In the genomic region with DNA sequence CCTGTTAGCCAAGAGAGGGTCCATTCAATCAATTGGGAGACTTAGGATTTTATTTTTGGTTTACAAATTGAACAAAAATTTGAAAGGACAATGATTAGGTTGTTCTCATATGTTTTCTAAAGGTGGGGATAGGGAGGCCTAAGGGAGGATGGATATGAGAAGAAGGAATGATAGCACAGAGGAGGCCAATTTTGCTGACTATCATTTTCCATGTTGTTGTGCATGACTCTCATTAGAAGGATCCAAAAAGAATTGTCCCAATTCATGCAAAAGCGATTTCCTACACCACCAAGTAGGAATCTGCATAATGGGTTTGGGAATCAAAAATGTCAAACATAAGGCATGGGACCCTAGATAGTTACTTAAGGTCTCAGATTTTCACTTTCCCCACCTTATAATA, we compare ENCODE assay signal across 24 cellular contexts.
DNase-seq lines count a peak whose midpoint lies in the region; ATAC-seq, FAIRE-seq and TF ChIP-seq lines count a peak whose summit lies in the region.
"Had no signal": no experiment of that assay in that cellular context is flagged by ENCODE, and none has a peak within 500 bp of the region (broad histone marks: within the 10 kb centered on the region; RNA-seq: fewer than 3 reads in every experiment).

No MANE protein-coding gene starts in this region.

- H3K79me2 ChIP-seq in HepG2 (ENCODE audit: insufficient read depth, low read length) = no peaks in the 10 kb centered on the region

- H3K27me3 ChIP-seq in HepG2 (ENCODE audit: control insufficient read depth in 1 of 2, insufficient read depth in 2 of 2, low read length in 2 of 2) (no peaks in the 10 kb centered on the region), right lobe of liver (no peaks in the 10 kb centered on the region), iPS-20b (ENCODE audit: insufficient read depth, low read length) (no peaks in the 10 kb centered on the region), psoas muscle (ENCODE audit: insufficient read depth in 3 of 3, low read length in 2 of 3) (no peaks in the 10 kb centered on the region)
- H3K27me3 ChIP-seq: BE2C; BLaER1 treated with 17β-estradiol and CSF1 and Interleukin-3, amounts not matched to agents 10 nM and 100 nM had no signal

- FAIRE-seq in HepG2 (lab: Jason Lieb, UNC) = no peak
- FAIRE-seq in H54 (lab: Jason Lieb, UNC) = no peak
- FAIRE-seq: A204.1, D721Med, GM12878, GM19239 had no signal

- POLR2A ChIA-PET in HepG2 (lab: Yijun Ruan, JAX) = no interaction called here
- POLR2A ChIA-PET in WTC11 (lab: Charles Lee) = no interaction called here

- 0% methylated on average over 1 of the region's 1 CpG for WGBS in HepG2 (ENCODE audit: low lambda C conversion rate)
- 80% methylated on average over 1 of the region's 1 CpG for WGBS in right lobe of liver (ENCODE audit: insufficient coverage, low coverage, low lambda C conversion rate, missing lambda C conversion rate)
- 89 to 94% (median 91%) methylated on average over 1 of the region's 1 CpG for WGBS in psoas muscle, 3 donors

- no peaks in the 10 kb centered on the region for H4K20me1 ChIP-seq in HepG2 (ENCODE audit: insufficient read depth, low read length)
- H4K20me1 ChIP-seq: BLaER1 treated with 17β-estradiol and CSF1 and Interleukin-3, amounts not matched to agents 10 nM and 100 nM had no signal

- H3K9me3 Mint-ChIP-seq in WTC11 (peaks cover 53% of the 10 kb centered on the region), immature natural killer cell (peaks cover 4 to 41% (median 12%) of the 10 kb centered on the region in 6 donors)

- H3K9ac ChIP-seq in HepG2 (ENCODE audit: insufficient read depth, low read depth, low read length) = no peak overlapping the region
- no peak overlapping the region for H3K9ac ChIP-seq in iPS-20b (ENCODE audit: low read depth, low read length)
- H3K9ac ChIP-seq: BLaER1 treated with 17β-estradiol and CSF1 and Interleukin-3, amounts not matched to agents 10 nM and 100 nM had no signal

- TF ChIP-seq CTCF in HepG2 (CRISPR knock-in tag; IDR thresholded peaks at IDR 0.05) (no peak), right lobe of liver (IDR thresholded peaks at IDR 0.05) (no peak), WTC11 (IDR thresholded peaks at IDR 0.05) (no peak), psoas muscle (IDR thresholded peaks at IDR 0.05) (no peak)

- no peaks in the 10 kb centered on the region for H3K27me3 Mint-ChIP-seq in WTC11 (ENCODE audit: low read depth)
- no peaks in the 10 kb centered on the region for H3K27me3 Mint-ChIP-seq in immature natural killer cell (ENCODE audit: low read depth in 3 of 3)
- H3K27me3 Mint-ChIP-seq: CD4-positive, alpha-beta T cell; CD8-positive, alpha-beta memory T cell had no signal

- H3K9me3 ChIP-seq in HepG2 (ENCODE audit: low read length) (peaks cover 56% of the 10 kb centered on the region), right lobe of liver (no peaks in the 10 kb centered on the region), iPS-20b (ENCODE audit: insufficient read depth, low read depth, low read length) (no peaks in the 10 kb centered on the region), psoas muscle (no peaks in the 10 kb centered on the region)
- H3K9me3 ChIP-seq: BE2C; BLaER1 treated with 17β-estradiol and CSF1 and Interleukin-3, amounts not matched to agents 10 nM and 100 nM had no signal

- H3K27ac Mint-ChIP-seq in WTC11 (0 out of 2 replicates have a peak overlapping the region, but pooled peaks have one; percentile 61), immature natural killer cell (no peak overlapping the region)
- H3K27ac Mint-ChIP-seq: CD14-positive monocyte; CD4-positive, alpha-beta T cell; CD8-positive, alpha-beta memory T cell had no signal

- TF ChIP-seq EP300 in HepG2 (IDR thresholded peaks at IDR 0.05; ENCODE audit: low read depth in 2 of 2, low read length in 2 of 2) (no peak), HepG2 (CRISPR knock-in tag; IDR thresholded peaks at IDR 0.05; ENCODE audit: borderline replicate concordance) (no peak)

- H3K4me1 Mint-ChIP-seq in WTC11 (peaks cover 44% of the 10 kb centered on the region), immature natural killer cell (no peaks in the 10 kb centered on the region)
- H3K4me1 Mint-ChIP-seq: CD14-positive monocyte; CD8-positive, alpha-beta memory T cell had no signal

- peaks cover 39% of the 10 kb centered on the region for H3K36me3 Mint-ChIP-seq in WTC11
- H3K36me3 Mint-ChIP-seq in immature natural killer cell = peaks cover 0 to 3% (median 0%) of the 10 kb centered on the region in 3 donors
- H3K36me3 Mint-ChIP-seq: CD14-positive monocyte had no signal

- ATAC-seq in HepG2 (no peak), right lobe of liver (no peak), WTC11 (no peak), psoas muscle (no peak)
- ATAC-seq: GM12878 had no signal

- H3K4me1 ChIP-seq in HepG2 (ENCODE audit: insufficient read depth, low read length) = no peaks in the 10 kb centered on the region
- H3K4me1 ChIP-seq in right lobe of liver = no peaks in the 10 kb centered on the region
- H3K4me1 ChIP-seq in iPS-20b (ENCODE audit: insufficient read depth, low read length) = peaks cover 31% of the 10 kb centered on the region; the same call in 1 of the 2 replicates
- H3K4me1 ChIP-seq in psoas muscle = no peaks in the 10 kb centered on the region
- H3K4me1 ChIP-seq: BE2C; BLaER1 treated with 17β-estradiol and CSF1 and Interleukin-3, amounts not matched to agents 10 nM and 100 nM had no signal

- DNase-seq in HepG2 (ENCODE audit: low spot score) = no peak
- no peak for DNase-seq in right lobe of liver
- no peak for DNase-seq in WTC11 (ENCODE audit: low spot score)
- DNase-seq in H54 (ENCODE audit: insufficient read length, low spot score) = no peak
- no peak for DNase-seq in immature natural killer cell
- no peak for DNase-seq in psoas muscle
- DNase-seq: ACHN; AML-193; BE2C; CD4-positive, alpha-beta T cell; CD8-positive, alpha-beta memory T cell; DMS 273 treated with DMSO at 0.1 percent for 48 hours; DMS79; EL; GDM1; HCEC 1CT had no signal

- no peak overlapping the region for H3K4me2 ChIP-seq in HepG2 (ENCODE audit: low read depth, low read length)
- H3K4me2 ChIP-seq: BLaER1 treated with 17β-estradiol and CSF1 and Interleukin-3, amounts not matched to agents 10 nM and 100 nM had no signal

- BruUV-seq in HepG2 (replicated peaks; lab: Mats Ljungman, UMichigan) = no TSS peak

- TF ChIP-seq RAD21 in HepG2 (CRISPR knock-in tag; IDR thresholded peaks at IDR 0.05) = no peak

- H3K27ac ChIP-seq in HepG2 (ENCODE audit: extremely low read length, insufficient read depth, low read length) (no peak overlapping the region), right lobe of liver (no peak overlapping the region), iPS-20b (ENCODE audit: low read length) (peak overlapping the region; percentile 60), psoas muscle (no peak overlapping the region)
- H3K27ac ChIP-seq: 22Rv1; BLaER1 treated with 17β-estradiol and CSF1 and Interleukin-3, amounts not matched to agents 10 nM and 100 nM had no signal

- H3K4me3 ChIP-seq in HepG2 (replicated peaks in 1 of 3; ENCODE audit: insufficient read depth in 1 of 3, low read depth in 2 of 3, low read length in 3 of 3) (no peak overlapping the region), right lobe of liver (no peak overlapping the region), iPS-20b (ENCODE audit: low read length) (no peak overlapping the region), psoas muscle (no peak overlapping the region)
- H3K4me3 ChIP-seq: BLaER1 treated with 17β-estradiol and CSF1 and Interleukin-3, amounts not matched to agents 10 nM and 100 nM; GM12878 had no signal

- in situ Hi-C loops in HepG2 (cut with HindIII; ENCODE audit: extremely low pct_ligation_motif_present, low pct_unique_long_range_greater_than_20kb) = no loop called here

- H3K4me3 Mint-ChIP-seq in WTC11 = no peak overlapping the region
- no peak overlapping the region for H3K4me3 Mint-ChIP-seq in immature natural killer cell
- H3K4me3 Mint-ChIP-seq: CD14-positive monocyte; CD4-positive, alpha-beta T cell; CD8-positive, alpha-beta memory T cell had no signal

- H3K36me3 ChIP-seq in HepG2 (replicated peaks in 1 of 2; ENCODE audit: control insufficient read depth in 1 of 2, insufficient read depth in 2 of 2, low read length in 2 of 2) (no peaks in the 10 kb centered on the region), right lobe of liver (no peaks in the 10 kb centered on the region), iPS-20b (ENCODE audit: insufficient read depth, low read depth, low read length) (0 out of 2 replicates have a peak, but pooled peaks cover 3% of the 10 kb centered on the region), psoas muscle (ENCODE audit: insufficient read depth in 1 of 2, low read depth in 1 of 2) (no peaks in the 10 kb centered on the region)
- H3K36me3 ChIP-seq: BE2C; BLaER1 treated with 17β-estradiol and CSF1 and Interleukin-3, amounts not matched to agents 10 nM and 100 nM had no signal

- TF ChIP-seq POLR2A in HepG2 (IDR thresholded peaks at IDR 0.05; ENCODE audit: insufficient read depth in 1 of 2, low read depth in 2 of 2, low read length in 2 of 2) = no peak
- TF ChIP-seq POLR2A in right lobe of liver (IDR thresholded peaks at IDR 0.05) = no peak
- no peak for TF ChIP-seq POLR2A in H54 (IDR thresholded peaks at IDR 0.05; ENCODE audit: low read depth, low read length)

- no peak overlapping the region for H2AFZ ChIP-seq in HepG2 (ENCODE audit: low read length)

- intact Hi-C loops in HepG2 (cut with micrococcal nuclease; ENCODE audit: unreplicated experiment) = no loop called here
- intact Hi-C loops in right lobe of liver (cut with DNase I) = no loop called here
- intact Hi-C loops in psoas muscle (cut with DNase I) = no loop called here

- CTCF ChIA-PET in HepG2 (lab: Yijun Ruan, JAX; ENCODE audit: low intra/inter-chr PET ratio, low total read pairs) (no interaction called here), WTC11 (lab: Charles Lee) (no interaction called here)

TF ChIP-seq in HepG2, 621 proteins besides CTCF, POLR2A, EP300 and RAD21 (continues in another document):
- TF ChIP-seq ZNF777 (CRISPR knock-in tag; IDR thresholded peaks at IDR 0.05) = no peak

TF ChIP-seq in WTC11, 78 proteins besides CTCF, POLR2A, EP300 and RAD21 (continues in another document):
- no peak for TF ChIP-seq NFATC4 (CRISPR knock-in tag; IDR thresholded peaks at IDR 0.05)
